21 cellular contexts compared by ENCODE assay signal in genomic region chr12:55666508-55666907, GRCh38. TPM values are rescaled to one million over a fixed set of nuclear protein-coding genes. Genes with fewer than 3 reads are reported as not detected.
A peak's percentile ranks its signal among the peaks of the same experiment; 100 is the strongest.
DNase-seq lines count a peak whose midpoint lies in the region; ATAC-seq and TF ChIP-seq lines count a peak whose summit lies in the region.
"Had no signal": no experiment of that assay in that cellular context is flagged by ENCODE, and none has a peak within 500 bp of the region (broad histone marks: within the 10 kb centered on the region; RNA-seq: fewer than 3 reads in every experiment).

No MANE protein-coding gene starts in this region.

- H3K27ac ChIP-seq in coronary artery, result no peak overlapping the region
- H3K27ac ChIP-seq: GM23248, SJCRH30 had no signal

- H3K4me1 Mint-ChIP-seq in T-cell, result no peaks in the 10 kb centered on the region

- POLR2A ChIA-PET in T-cell (lab: Charles Lee), result interaction anchor here in 1 of 2 donors (0.7 kb wide), 1 partner anchor 21 kb away, joined by 5 read pairs; no protein-coding TSS in a partner anchor

- DNase-seq in activated CD8-positive, alpha-beta memory T cell treated with anti-CD3 and anti-CD28 coated beads, Interleukin-2, amount 50 U/mL, for 48 hours, result peak; percentile 8
- DNase-seq in activated CD8-positive, alpha-beta memory T cell treated with anti-CD3 and anti-CD28 coated beads, Interleukin-2, amount 50 U/mL, for 4 hours, result no peak
- DNase-seq in MV-4-11 (lab: John Stamatoyannopoulos, UW) (peak; percentile 53), coronary artery (ENCODE audit: low spot score) (peak; percentile 46), T-cell (no peak)
- no peak for DNase-seq in central memory CD4-positive, alpha-beta T cell
- DNase-seq: 8988T; Calu3; CD8-positive, alpha-beta T cell; GF-D8; GM23248; HCEC 1CT; MM.1S; NCI-H1417 treated with DMSO at 0.1 percent for 48 hours; NCI-H1930; NCI-H345; NCI-H524 treated with DMSO at 0.1 percent for 48 hours; SJCRH30 had no signal

- no peak overlapping the region for H3K4me3 Mint-ChIP-seq in T-cell
- H3K4me3 Mint-ChIP-seq: CD8-positive, alpha-beta T cell had no signal

- ATAC-seq in T-cell (replicated peaks in 1 of 4) (no peak), esophagus mucosa (no peak), GM18858 (IDR thresholded peaks at IDR 0.05; ENCODE audit: unreplicated experiment) (no peak)
- ATAC-seq: CD8-positive, alpha-beta T cell had no signal

- H3K9me3 Mint-ChIP-seq in T-cell, result no peaks in the 10 kb centered on the region
- H3K9me3 Mint-ChIP-seq: CD8-positive, alpha-beta T cell had no signal

- H3K36me3 Mint-ChIP-seq in T-cell, result no peaks in the 10 kb centered on the region
- H3K36me3 Mint-ChIP-seq: CD8-positive, alpha-beta T cell had no signal

- TF ChIP-seq CTCF in coronary artery (IDR thresholded peaks at IDR 0.05), result no peak

- CTCF ChIA-PET in T-cell (lab: Charles Lee), result interaction anchor here in 1 of 2 donors (0.7 kb wide), 1 partner anchor 1298 kb away, joined by 7 read pairs; no protein-coding TSS in a partner anchor

- H3K27me3 Mint-ChIP-seq in T-cell, result peaks cover 0 to 6% of the 10 kb centered on the region in 2 donors

- no peak overlapping the region for H3K27ac Mint-ChIP-seq in T-cell
- H3K27ac Mint-ChIP-seq: CD8-positive, alpha-beta T cell had no signal

- no peak overlapping the region for H3K4me3 ChIP-seq in coronary artery
- H3K4me3 ChIP-seq: GM23248, SJCRH30 had no signal

RNA-seq across cellular contexts. Expression of gene OR10P1, which starts 29.8 kb away (rescaled TPM):
- not detected for total RNA-seq in T-cell
- not detected for total RNA-seq in esophagus mucosa
- total RNA-seq: Calu3; CD8-positive, alpha-beta T cell; GM23248; LHCN-M2; SJCRH30 had no signal

RNA-seq across cellular contexts. Expression of gene ITGA7, which starts 41.2 kb away (rescaled TPM):
- total RNA-seq in T-cell, result 1 to 10 TPM; 2.6 to 4.6 (median 3.1) TPM
- 6.7 TPM for total RNA-seq in esophagus mucosa

RNA-seq across cellular contexts. Expression of gene BLOC1S1, which starts 49.3 kb away (rescaled TPM):
- total RNA-seq in T-cell (10 to 100 TPM; 49.4 to 76.6 (median 72.7) TPM), esophagus mucosa (109 TPM)

RNA-seq across cellular contexts. Expression of gene RDH5, which starts 53.7 kb away (rescaled TPM):
- 10 to 100 TPM; 13.0 to 29.1 (median 22.4) TPM for total RNA-seq in T-cell
- total RNA-seq in esophagus mucosa, result 0.92 TPM

Comparison
In these comparisons a context has a peak if more than half of its experiments do, and no peak if none do; other contexts are left out.
1. DNase-seq: peak in activated CD8-positive, alpha-beta memory T cell treated with anti-CD3 and anti-CD28 coated beads, Interleukin-2, amount 50 U/mL, for 48 hours (single experiment), MV-4-11 (single experiment) and coronary artery (single experiment); none in activated CD8-positive, alpha-beta memory T cell treated with anti-CD3 and anti-CD28 coated beads, Interleukin-2, amount 50 U/mL, for 4 hours (single experiment), T-cell (0 of 34) and central memory CD4-positive, alpha-beta T cell (single experiment).